In the genomic region with DNA sequence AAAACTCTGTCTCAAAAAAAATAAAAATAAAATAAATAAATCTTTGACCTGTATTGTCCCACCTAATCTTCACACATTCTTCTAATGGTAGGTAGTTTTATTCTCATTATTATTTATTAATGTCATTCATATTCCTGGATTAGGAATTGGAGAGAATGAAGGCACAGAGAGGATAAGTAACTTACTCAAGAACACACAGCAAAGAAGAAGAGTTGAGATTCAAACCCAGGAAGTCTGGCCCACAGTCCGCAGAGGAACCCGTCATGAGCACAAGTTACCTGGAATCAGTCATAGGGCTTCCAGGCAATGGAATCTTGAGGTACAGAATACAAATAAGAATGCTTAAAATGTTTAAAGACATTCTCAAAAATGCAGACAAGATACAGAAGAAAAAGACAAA, we compare ENCODE assay signal across 28 cellular contexts.
"Had no signal": no experiment of that assay in that cellular context is flagged by ENCODE, and none has a peak within 500 bp of the region (broad histone marks: within the 10 kb centered on the region; RNA-seq: fewer than 3 reads in every experiment).

No MANE protein-coding gene starts in this region.

- FAIRE-seq: endometrium, kidney had no signal

- H3K27ac Mint-ChIP-seq: dendritic cell treated with granulocyte-macrophage colony-stimulating factor and Interleukin-4, amounts not matched to agents 40 ng/mL and 50 ng/mL, for 4 days; effector memory CD8-positive, alpha-beta T cell; endodermal cell; memory B cell; mesothelial cell of epicardium; naive B cell; naive thymus-derived CD8-positive, alpha-beta T cell had no signal

- DNase-seq: colonic mucosa; cortex of kidney; effector CD8-positive, alpha-beta T cell; effector memory CD8-positive, alpha-beta T cell; endodermal cell; erythroblast; esophagus squamous epithelium; foreskin fibroblast; foreskin melanocyte; gastrocnemius medialis; glutamatergic neuron; heart right ventricle; hippocampal formation; kidney; kidney glomerular epithelial cell; left colon; left ventricle myocardium inferior; mammary epithelial cell; mesendoderm; mucosa of descending colon; naive B cell; naive thymus-derived CD8-positive, alpha-beta T cell had no signal

- H3K4me1 Mint-ChIP-seq: endodermal cell, mesothelial cell of epicardium had no signal

- ATAC-seq: effector memory CD8-positive, alpha-beta T cell; esophagus mucosa; gastrocnemius medialis; heart right ventricle; left colon; left lobe of liver; mucosa of descending colon; naive thymus-derived CD8-positive, alpha-beta T cell had no signal

- H3K4me3 Mint-ChIP-seq: dendritic cell treated with granulocyte-macrophage colony-stimulating factor and Interleukin-4, amounts not matched to agents 40 ng/mL and 50 ng/mL, for 4 days; effector memory CD8-positive, alpha-beta T cell; endodermal cell; memory B cell; mesothelial cell of epicardium; naive thymus-derived CD8-positive, alpha-beta T cell had no signal

- H3K36me3 Mint-ChIP-seq: mesothelial cell of epicardium; naive B cell; naive thymus-derived CD8-positive, alpha-beta T cell had no signal

- H3K27me3 Mint-ChIP-seq: effector memory CD8-positive, alpha-beta T cell had no signal
